In genomic region chr12:105083551-105084105, GRCh38 we compare ENCODE assay signal across 8 cellular contexts. TPM values are rescaled to one million over a fixed set of nuclear protein-coding genes. Genes with fewer than 3 reads are reported as not detected.
A peak's percentile ranks its signal among the peaks of the same experiment; 100 is the strongest.
DNase-seq lines count a peak whose midpoint lies in the region; ATAC-seq, FAIRE-seq and TF ChIP-seq lines count a peak whose summit lies in the region.

No MANE protein-coding gene starts in this region.

- CTCF ChIA-PET in T-cell (lab: Charles Lee): no interaction called here
- CTCF ChIA-PET in endothelial cell of umbilical vein (lab: Charles Lee): interaction anchor here (0.8 to 2.0 kb wide), 6 partner anchors 16 to 702 kb away, joined by 3 to 8 read pairs (median 4); partner anchors contain the start of gene WASHC4

- BruUV-seq in endothelial cell of umbilical vein (replicated peaks; lab: Mats Ljungman, UMichigan): no TSS peak

- TF ChIP-seq CTCF in endothelial cell of umbilical vein (IDR thresholded peaks at IDR 0.05; ENCODE audit: extremely low read depth in 1 of 2, insufficient read depth in 1 of 2, low read depth in 1 of 2, low read length in 2 of 2) (no peak), mesothelial cell of epicardium (IDR thresholded peaks at IDR 0.05; ENCODE audit: unreplicated experiment) (no peak), tibial nerve (IDR thresholded peaks at IDR 0.05) (no peak)

- H2AFZ ChIP-seq in endothelial cell of umbilical vein (ENCODE audit: low read depth, low read length): peak overlapping the region; percentile 62

- dilution Hi-C loops in endothelial cell of umbilical vein (cut with MboI; ENCODE audit: extremely low pct_ligation_motif_present, low sequenced_read_pairs): no loop called here

- H3K4me3 Mint-ChIP-seq in T-cell (peak overlapping the region; percentile 62 to 69 (median 66)), mesothelial cell of epicardium (peak overlapping the region; percentile 66)

- no peaks in the 10 kb centered on the region for H3K9me1 ChIP-seq in endothelial cell of umbilical vein (replicated peaks; ENCODE audit: control insufficient read depth, extremely low read depth, insufficient read depth, low read length)

- H3K27ac Mint-ChIP-seq in T-cell: no peak overlapping the region
- H3K27ac Mint-ChIP-seq in mesothelial cell of epicardium: no peak overlapping the region

- H3K9me3 ChIP-seq in endothelial cell of umbilical vein (replicated peaks; ENCODE audit: control insufficient read depth, insufficient read depth, low read length) (no peaks in the 10 kb centered on the region), tibial nerve (no peaks in the 10 kb centered on the region)

- no peaks in the 10 kb centered on the region for H3K36me3 ChIP-seq in endothelial cell of umbilical vein (ENCODE audit: control insufficient read depth in 2 of 2, extremely low read depth in 1 of 2, insufficient read depth in 2 of 2, low read length in 2 of 2)
- no peaks in the 10 kb centered on the region for H3K36me3 ChIP-seq in tibial nerve

- TF ChIP-seq EP300 in tibial nerve (IDR thresholded peaks at IDR 0.05): no peak

- H3K27ac ChIP-seq in endothelial cell of umbilical vein (ENCODE audit: insufficient read depth, low read depth, low read length) (no peak overlapping the region), tibial nerve (peak overlapping the region in 3 of 4 donors; percentile 2 to 77 (median 45))

- intact Hi-C loops in endothelial cell of umbilical vein (cut with micrococcal nuclease): loop anchor here (2.0 kb wide), 1 partner anchor 23 kb away; the partner anchor contains the start of gene WASHC4

- H3K4me3 ChIP-seq in endothelial cell of umbilical vein (replicated peaks in 1 of 3; ENCODE audit: insufficient read depth in 1 of 3, low read depth in 1 of 3, low read length in 3 of 3): peak overlapping the region; percentile 2 to 37 (median 21)
- peak overlapping the region; percentile 48 to 71 (median 62) for H3K4me3 ChIP-seq in tibial nerve

- H3K36me3 Mint-ChIP-seq in T-cell: peaks cover 3% of the 10 kb centered on the region
- peaks cover 5% of the 10 kb centered on the region for H3K36me3 Mint-ChIP-seq in mesothelial cell of epicardium

- no peaks in the 10 kb centered on the region for H3K79me2 ChIP-seq in endothelial cell of umbilical vein (ENCODE audit: control insufficient read depth, insufficient read depth, low read length)

- no peaks in the 10 kb centered on the region for H4K20me1 ChIP-seq in endothelial cell of umbilical vein (replicated peaks; ENCODE audit: control insufficient read depth, extremely low read depth, insufficient read depth, low read length)

- POLR2A ChIA-PET in T-cell (lab: Charles Lee) (interaction anchor here in 1 of 2 donors (0.7 kb wide), 1 partner anchor 138 kb away, joined by 3 read pairs; no protein-coding TSS in a partner anchor), endothelial cell of umbilical vein (lab: Charles Lee) (interaction anchor here (0.5 kb wide), 1 partner anchor 137 kb away, joined by 4 read pairs; no protein-coding TSS in a partner anchor)

- H3K9me3 Mint-ChIP-seq in T-cell: peaks cover 0 to 5% (median 5%) of the 10 kb centered on the region in 3 donors
- H3K9me3 Mint-ChIP-seq in mesothelial cell of epicardium: peaks cover 7% of the 10 kb centered on the region

- H3K4me2 ChIP-seq in endothelial cell of umbilical vein (ENCODE audit: insufficient read depth, low read length): peak overlapping the region; percentile 58

- H3K4me1 ChIP-seq in endothelial cell of umbilical vein (ENCODE audit: control insufficient read depth, extremely low read depth, insufficient read depth, low read length) (peaks cover 6% of the 10 kb centered on the region), tibial nerve (peaks cover 0 to 15% (median 2%) of the 10 kb centered on the region in 4 donors)

- H3K9ac ChIP-seq in endothelial cell of umbilical vein (replicated peaks; ENCODE audit: extremely low read depth, insufficient read depth, low read length): peak overlapping the region; percentile 7

- peak; percentile 19 for DNase-seq in GF-D8 (lab: John Stamatoyannopoulos, UW)
- peak in 1 of 34 experiments; percentile 3 for DNase-seq in T-cell
- peak; percentile 28 for DNase-seq in endothelial cell of umbilical vein (ENCODE audit: low read depth, low spot score)
- no peak for DNase-seq in mesothelial cell of epicardium (ENCODE audit: low spot score in 2 of 2, unreplicated experiment in 2 of 2)
- DNase-seq in tibial nerve (ENCODE audit: low spot score in 2 of 2): peak; percentile 47 to 63
- no peak for DNase-seq in effector CD8-positive, alpha-beta T cell (lab: John Stamatoyannopoulos, UW)
- no peak for DNase-seq in NK-92 treated with Interleukin-12 subunit alpha and Interleukin-12 subunit beta, amount 100 ng/mL, for 24 hours (lab: John Stamatoyannopoulos, UW)

- H3K4me1 Mint-ChIP-seq in T-cell (peaks cover 7 to 11% (median 10%) of the 10 kb centered on the region in 3 donors), mesothelial cell of epicardium (peaks cover 7% of the 10 kb centered on the region)

- FAIRE-seq in endothelial cell of umbilical vein (lab: Jason Lieb, UNC): peak; percentile 33

- TF ChIP-seq POLR2A in endothelial cell of umbilical vein (IDR thresholded peaks at IDR 0.05; ENCODE audit: low read depth, low read length) (no peak), tibial nerve (IDR thresholded peaks at IDR 0.05) (no peak)

- WGBS in tibial nerve, 2 donors: 8 to 13% methylated on average over 18 of the region's 18 CpGs

- H3K27me3 ChIP-seq in endothelial cell of umbilical vein (ENCODE audit: control insufficient read depth in 2 of 2, insufficient read depth in 2 of 2, low read length in 2 of 2) (no peaks in the 10 kb centered on the region), tibial nerve (no peaks in the 10 kb centered on the region)

- H3K27me3 Mint-ChIP-seq in T-cell (peaks cover 34 to 45% of the 10 kb centered on the region in 2 donors), mesothelial cell of epicardium (ENCODE audit: low read depth) (peaks cover 26% of the 10 kb centered on the region)

- ATAC-seq in HG03039 (IDR thresholded peaks at IDR 0.05; ENCODE audit: unreplicated experiment) (peak; percentile 39), T-cell (replicated peaks in 1 of 4) (peak in 1 of 4 experiments; percentile 28)

TF ChIP-seq in endothelial cell of umbilical vein, 7 proteins besides CTCF, POLR2A, EP300 and RAD21:
- no peak for TF ChIP-seq MYC (IDR thresholded peaks at IDR 0.05; ENCODE audit: low read depth, low read length)
- no peak for TF ChIP-seq GATA2 (IDR thresholded peaks at IDR 0.05; ENCODE audit: insufficient read depth, insufficient read length, low read depth, low read length)
- no peak for TF ChIP-seq JUN (IDR thresholded peaks at IDR 0.05; ENCODE audit: borderline replicate concordance, insufficient read depth, insufficient read length, low read depth)
- no peak for TF ChIP-seq POLR2AphosphoS5 (IDR thresholded peaks at IDR 0.05; ENCODE audit: insufficient read depth, low read depth, low read length)
- TF ChIP-seq FOS (IDR thresholded peaks at IDR 0.05; ENCODE audit: borderline replicate concordance, insufficient read depth, low read length): no peak
- TF ChIP-seq EZH2 (IDR thresholded peaks at IDR 0.05; ENCODE audit: borderline replicate concordance, low read depth, low read length, severe bottlenecking): no peak
- TF ChIP-seq, protein P1, sequence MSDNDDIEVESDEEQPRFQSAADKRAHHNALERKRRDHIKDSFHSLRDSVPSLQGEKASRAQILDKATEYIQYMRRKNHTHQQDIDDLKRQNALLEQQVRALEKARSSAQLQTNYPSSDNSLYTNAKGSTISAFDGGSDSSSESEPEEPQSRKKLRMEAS (IDR thresholded peaks at IDR 0.05; ENCODE audit: insufficient read depth, insufficient read length): no peak

RNA-seq across cellular contexts. Expression of gene ALDH1L2, which starts 0.6 kb away (rescaled TPM):
- total RNA-seq in T-cell (under 1 TPM in 4 of 5 donors, not detected in 1; 0.07 to 0.51 (median 0.16) TPM), endothelial cell of umbilical vein (2.2 and 2.5 TPM in 2 replicates), mesothelial cell of epicardium (2.4 to 3.2 TPM (median 2.4 TPM) in 3 replicates), tibial nerve (10 to 100 TPM in 2 of 4 donors, 1 to 10 TPM in 2; 7.2 to 12.2 (median 10.2) TPM)
- polyA plus RNA-seq in endothelial cell of umbilical vein: 1.4 and 1.5 TPM in 2 replicates
- 1.2 and 1.3 TPM in 2 replicates for polyA plus RNA-seq in endothelial cell of umbilical vein (2011; cell fraction: cytosol; rRNA removed)
- 2.8 and 3.5 TPM in 2 replicates for polyA plus RNA-seq in endothelial cell of umbilical vein (2011; cell fraction: nucleus; rRNA removed)
- 0.98 and 1.1 TPM in 2 replicates for polyA plus RNA-seq in endothelial cell of umbilical vein (2012)
- 3.0 TPM in 2 replicates for polyA minus RNA-seq in endothelial cell of umbilical vein
- 0.10 TPM for polyA minus RNA-seq in endothelial cell of umbilical vein (2011; cell fraction: cytosol; rRNA and poly(A)+ RNA removed)
- 2.2 and 3.3 TPM in 2 replicates for polyA minus RNA-seq in endothelial cell of umbilical vein (2011; cell fraction: nucleus; rRNA and poly(A)+ RNA removed)

RNA-seq across cellular contexts. Expression of gene WASHC4, which starts 23.9 kb away (rescaled TPM):
- total RNA-seq in T-cell (10 to 100 TPM; 41.4 to 62.2 (median 49.0) TPM), endothelial cell of umbilical vein (99.8 and 123 TPM in 2 replicates), mesothelial cell of epicardium (46.2 to 50.9 TPM (median 46.4 TPM) in 3 replicates), tibial nerve (100 to 1,000 TPM in 1 of 4 donors, 10 to 100 TPM in 3; 60.9 to 119 (median 79.9) TPM)
- polyA plus RNA-seq in endothelial cell of umbilical vein: 22.0 and 30.4 TPM in 2 replicates
- 28.0 and 29.5 TPM in 2 replicates for polyA plus RNA-seq in endothelial cell of umbilical vein (2011; cell fraction: cytosol; rRNA removed)
- 130 and 182 TPM in 2 replicates for polyA plus RNA-seq in endothelial cell of umbilical vein (2011; cell fraction: nucleus; rRNA removed)
- polyA plus RNA-seq in endothelial cell of umbilical vein (2012): 58.0 and 64.6 TPM in 2 replicates
- 108 and 122 TPM in 2 replicates for polyA minus RNA-seq in endothelial cell of umbilical vein
- 25.2 TPM for polyA minus RNA-seq in endothelial cell of umbilical vein (2011; cell fraction: cytosol; rRNA and poly(A)+ RNA removed)
- polyA minus RNA-seq in endothelial cell of umbilical vein (2011; cell fraction: nucleus; rRNA and poly(A)+ RNA removed): 282 and 380 TPM in 2 replicates

Comparison
In these comparisons a context has a peak if more than half of its experiments do, and no peak if none do; other contexts are left out.
1. DNase-seq: peak in GF-D8 (single experiment), endothelial cell of umbilical vein (single experiment) and tibial nerve (2 of 2); none in mesothelial cell of epicardium (0 of 2), effector CD8-positive, alpha-beta T cell (single experiment) and NK-92 treated with Interleukin-12 subunit alpha and Interleukin-12 subunit beta, amount 100 ng/mL, for 24 hours (single experiment).